1 cellular context compared by ENCODE assay signal in genomic region chr6:133887478-133887877, GRCh38.
TF ChIP-seq lines count a peak whose summit lies in the region.

No MANE protein-coding gene starts in this region.

TF ChIP-seq in HEK293, 187 proteins besides CTCF, POLR2A, EP300 and RAD21 (continued from another document and continues in another):
- TF ChIP-seq ZNF148 (tag by site-specific recombination; IDR thresholded peaks at IDR 0.05; ENCODE audit: borderline replicate concordance) = peak; percentile 73; the same call in 1 of the 2 replicates
- TF ChIP-seq ZNF704 (tag by site-specific recombination; IDR thresholded peaks at IDR 0.05) = no peak
- no peak for TF ChIP-seq ZSCAN16 (tag by site-specific recombination; IDR thresholded peaks at IDR 0.05)
- TF ChIP-seq ZNF692 (tag by site-specific recombination; IDR thresholded peaks at IDR 0.05) = peak; percentile 41; the same call in 1 of the 2 replicates
- 0 out of 2 replicates have a peak, but pooled peaks have one; percentile 34 for TF ChIP-seq KLF16 (tag by site-specific recombination; IDR thresholded peaks at IDR 0.05)
- no peak for TF ChIP-seq ZNF202 (tag by site-specific recombination; IDR thresholded peaks at IDR 0.05; ENCODE audit: borderline replicate concordance)
- peak; percentile 84 for TF ChIP-seq GFI1B (tag by site-specific recombination; IDR thresholded peaks at IDR 0.05)
- peak; percentile 56; the same call in 1 of the 2 replicates for TF ChIP-seq OSR2 (tag by site-specific recombination; IDR thresholded peaks at IDR 0.05)
- no peak for TF ChIP-seq ZNF354C (tag by site-specific recombination; IDR thresholded peaks at IDR 0.05; ENCODE audit: borderline replicate concordance, low read depth)
- no peak for TF ChIP-seq ZNF398 (tag by site-specific recombination; IDR thresholded peaks at IDR 0.05)
- no peak for TF ChIP-seq GLI4 (tag by site-specific recombination; IDR thresholded peaks at IDR 0.05)
- no peak for TF ChIP-seq ZNF416 (tag by site-specific recombination; IDR thresholded peaks at IDR 0.05)
- no peak for TF ChIP-seq ZBTB11 (tag by site-specific recombination; conservative IDR thresholded peaks at IDR 0.05; ENCODE audit: low read depth)
- no peak for TF ChIP-seq YY1 (tag by site-specific recombination; IDR thresholded peaks at IDR 0.05)
- peak; percentile 60; the same call in 1 of the 2 replicates for TF ChIP-seq PRDM4 (tag by site-specific recombination; IDR thresholded peaks at IDR 0.05)
- no peak for TF ChIP-seq ZNF785 (tag by site-specific recombination; IDR thresholded peaks at IDR 0.05)
- no peak for TF ChIP-seq ZNF837 (tag by site-specific recombination; IDR thresholded peaks at IDR 0.05)
- peak; percentile 77; the same call in 1 of the 2 replicates for TF ChIP-seq BCL6B (tag by site-specific recombination; IDR thresholded peaks at IDR 0.05)
- TF ChIP-seq ZBTB6 (tag by site-specific recombination; IDR thresholded peaks at IDR 0.05) = no peak
- TF ChIP-seq MYNN (tag by site-specific recombination; IDR thresholded peaks at IDR 0.05; ENCODE audit: borderline replicate concordance) = no peak
- TF ChIP-seq ZNF114 (tag by site-specific recombination; IDR thresholded peaks at IDR 0.05) = no peak
- TF ChIP-seq ZNF654 (tag by site-specific recombination; IDR thresholded peaks at IDR 0.05; ENCODE audit: low read depth) = no peak
- TF ChIP-seq ZNF24 (tag by site-specific recombination; IDR thresholded peaks at IDR 0.05) = no peak
- no peak for TF ChIP-seq AEBP2 (tag by site-specific recombination; IDR thresholded peaks at IDR 0.05; ENCODE audit: borderline replicate concordance)
- no peak for TF ChIP-seq ZFP37 (tag by site-specific recombination; IDR thresholded peaks at IDR 0.05)
- no peak for TF ChIP-seq ZNF585B (tag by site-specific recombination; IDR thresholded peaks at IDR 0.05)
- TF ChIP-seq ZXDB (tag by site-specific recombination; IDR thresholded peaks at IDR 0.05) = peak; percentile 93
- TF ChIP-seq ZNF518A (tag by site-specific recombination; conservative IDR thresholded peaks at IDR 0.05; ENCODE audit: low read depth) = no peak
- no peak for TF ChIP-seq ZEB2 (tag by site-specific recombination; IDR thresholded peaks at IDR 0.05)
- TF ChIP-seq ZNF664 (tag by site-specific recombination; IDR thresholded peaks at IDR 0.05) = no peak
- no peak for TF ChIP-seq SCRT1 (tag by site-specific recombination; IDR thresholded peaks at IDR 0.05; ENCODE audit: borderline replicate concordance)
- no peak for TF ChIP-seq ZNF311 (tag by site-specific recombination; IDR thresholded peaks at IDR 0.05; ENCODE audit: borderline replicate concordance)
